Comparison of ENCODE assay signal across 21 cellular contexts in the genomic region with DNA sequence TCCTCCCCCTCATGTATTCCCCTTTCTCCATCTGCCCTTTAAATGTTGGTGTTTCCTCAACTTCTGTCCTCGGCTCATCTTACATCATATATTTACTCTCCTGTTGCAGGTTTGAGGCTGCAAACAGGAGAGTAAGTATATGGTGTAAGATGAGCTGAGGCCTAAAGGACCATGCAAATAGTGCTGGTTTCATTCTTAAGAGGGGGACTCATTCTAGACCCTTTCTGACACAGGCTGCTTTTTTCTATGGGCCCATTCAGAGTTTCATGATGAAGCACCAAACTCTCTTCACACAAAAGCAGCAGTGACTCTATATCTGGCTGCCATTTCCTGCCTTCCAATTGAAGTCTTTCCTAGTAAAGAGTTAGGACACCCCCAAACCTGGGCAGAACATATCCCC.
DNase-seq lines count a peak whose midpoint lies in the region; TF ChIP-seq lines count a peak whose summit lies in the region.
"Had no signal": no experiment of that assay in that cellular context is flagged by ENCODE, and none has a peak within 500 bp of the region (broad histone marks: within the 10 kb centered on the region; RNA-seq: fewer than 3 reads in every experiment).

No MANE protein-coding gene starts in this region.

- H4K20me1 ChIP-seq in H9 (ENCODE audit: control insufficient read depth, insufficient read depth, insufficient read length): no peaks in the 10 kb centered on the region

- H3K56ac ChIP-seq in H9 (ENCODE audit: insufficient read length, low read depth, low read length): no peak overlapping the region

- DNase-seq in DMS53 treated with DMSO at 0.1 percent for 48 hours (lab: John Stamatoyannopoulos, UW; ENCODE audit: unreplicated experiment) (peak; percentile 86), H9 (no peak), NCI-H2171 (lab: John Stamatoyannopoulos, UW) (peak; percentile 77), glutamatergic neuron (no peak), germinal center (ENCODE audit: low spot score) (no peak), cortex of kidney (lab: John Stamatoyannopoulos, UW) (no peak), NCI-H1417 treated with DMSO at 0.1 percent for 48 hours (lab: John Stamatoyannopoulos, UW) (no peak), SHP77 (lab: John Stamatoyannopoulos, UW) (no peak)
- DNase-seq: activated CD8-positive, alpha-beta T cell treated with anti-CD3 and anti-CD28 coated beads, Interleukin-2, amount 10 ng/mL, durations not matched to agents 7 days and 5 days; activated effector memory CD4-positive, alpha-beta T cell treated with Interleukin-2 at 50 U/mL for 16 hours; AML-193; Caco-2; GF-D8; Kasumi-1; NCI-H1436; NCI-H526 treated with DMSO at 0.1 percent for 48 hours; stimulated activated CD4-positive, alpha-beta T cell treated with anti-CD3 and anti-CD28 coated beads, Interleukin-4, amount 100 ng/mL, for 24 hours; stimulated activated CD8-positive, alpha-beta memory T cell treated with anti-CD3 and anti-CD28 coated beads, Interleukin-4, amount 100 ng/mL, for 48 hours; SW 1271; testis had no signal

- no peak overlapping the region for H3K23ac ChIP-seq in H9 (ENCODE audit: insufficient read length, low read depth, low read length)

- H2BK12ac ChIP-seq in H9 (ENCODE audit: insufficient read length, low read depth, low read length): no peak overlapping the region

- H3K36me3 Mint-ChIP-seq in H9 (ENCODE audit: insufficient read depth in 1 of 3, low read depth in 3 of 3) (peaks cover 0 to 10% (median 4%) of the 10 kb centered on the region in 3 experiments; a peak in 5 of 7 replicates), glutamatergic neuron (ENCODE audit: unreplicated experiment) (peaks cover 5% of the 10 kb centered on the region)

- H3K27ac Mint-ChIP-seq in H9: peak overlapping the region in 1 of 3 experiments; percentile 5; a peak in 2 of 7 replicates
- H3K27ac Mint-ChIP-seq in glutamatergic neuron (ENCODE audit: unreplicated experiment): peak overlapping the region; percentile 20
- H3K27ac Mint-ChIP-seq: activated CD8-positive, alpha-beta T cell treated with anti-CD3 and anti-CD28 coated beads, Interleukin-2, amount 10 ng/mL, durations not matched to agents 7 days and 5 days had no signal

- H3K4me3 Mint-ChIP-seq in H9: no peak overlapping the region
- no peak overlapping the region for H3K4me3 Mint-ChIP-seq in glutamatergic neuron (ENCODE audit: unreplicated experiment)
- H3K4me3 Mint-ChIP-seq: activated CD8-positive, alpha-beta T cell treated with anti-CD3 and anti-CD28 coated beads, Interleukin-2, amount 10 ng/mL, durations not matched to agents 7 days and 5 days had no signal

- no peak overlapping the region for H3K14ac ChIP-seq in H9 (ENCODE audit: insufficient read depth, low read length)

- WGBS in H9 (ENCODE audit: extremely low coverage, insufficient read length, low lambda C conversion rate): no CpG with 5 or more reads among the region's 1 CpG

- H2AFZ ChIP-seq in H9 (ENCODE audit: low read length): no peak overlapping the region
- H2AFZ ChIP-seq: parathyroid adenoma had no signal

- H3K27ac ChIP-seq in H9 (ENCODE audit: insufficient read length, low read depth, low read length): no peak overlapping the region
- H3K27ac ChIP-seq: parathyroid adenoma, testis had no signal

- no peak overlapping the region for H3K18ac ChIP-seq in H9 (ENCODE audit: insufficient read length, low read depth, low read length)

- peak overlapping the region; percentile 40 for H3K4me2 ChIP-seq in H9 (ENCODE audit: insufficient read depth, insufficient read length, low read length)

- H3K9me3 Mint-ChIP-seq in H9: peaks cover 7% of the 10 kb centered on the region in 2 experiments; a peak in 4 of 5 replicates
- no peaks in the 10 kb centered on the region for H3K9me3 Mint-ChIP-seq in glutamatergic neuron (ENCODE audit: unreplicated experiment)

- peaks cover 50% of the 10 kb centered on the region in 2 experiments for H3K4me1 Mint-ChIP-seq in H9
- H3K4me1 Mint-ChIP-seq in glutamatergic neuron (ENCODE audit: low read depth, unreplicated experiment): peaks cover 40% of the 10 kb centered on the region

- H3K4me1 ChIP-seq in H9 (ENCODE audit: insufficient read depth, low read length): peaks cover 8% of the 10 kb centered on the region; the same call in 1 of the 2 replicates

- no peak overlapping the region for H2AK5ac ChIP-seq in H9 (ENCODE audit: insufficient read length, low read length)

- no peak overlapping the region for H2BK15ac ChIP-seq in H9 (ENCODE audit: low read depth, low read length)

- no peak overlapping the region for H4K91ac ChIP-seq in H9 (ENCODE audit: insufficient read length, low read depth, low read length)

- H3T11ph ChIP-seq in H9 (ENCODE audit: low read length): no peak overlapping the region

- no peaks in the 10 kb centered on the region; the same call in 1 of the 2 replicates for H3K27me3 ChIP-seq in H9 (ENCODE audit: insufficient read depth, low read length)
- H3K27me3 ChIP-seq: testis had no signal

- no peak overlapping the region for H3K4ac ChIP-seq in H9 (ENCODE audit: low read depth, low read length)

- no peak overlapping the region for H2BK20ac ChIP-seq in H9 (ENCODE audit: low read depth, low read length, poor library complexity, severe bottlenecking)

- no peaks in the 10 kb centered on the region for H3K79me1 ChIP-seq in H9 (ENCODE audit: insufficient read depth, low read depth, low read length, poor library complexity, severe bottlenecking)

- no peak overlapping the region for H2BK5ac ChIP-seq in H9 (ENCODE audit: insufficient read length, low read length)

- TF ChIP-seq CTCF in H9 (conservative IDR thresholded peaks at IDR 0.05) (no peak), glutamatergic neuron (IDR thresholded peaks at IDR 0.05; ENCODE audit: partially characterized antibody, unreplicated experiment) (no peak)

- H4K5ac ChIP-seq in H9 (ENCODE audit: insufficient read length, low read depth, low read length): no peak overlapping the region

- no peak overlapping the region for H3K9ac ChIP-seq in H9 (ENCODE audit: extremely low read depth, insufficient read length, low read length)
- H3K9ac ChIP-seq: parathyroid adenoma had no signal

- H3K9me3 ChIP-seq in H9 (ENCODE audit: control insufficient read depth, low read depth, low read length): no peaks in the 10 kb centered on the region
- H3K9me3 ChIP-seq: testis had no signal

- no peak overlapping the region for H2BK120ac ChIP-seq in H9 (ENCODE audit: low read depth, low read length, poor library complexity, severe bottlenecking)

- no peaks in the 10 kb centered on the region for H3K23me2 ChIP-seq in H9 (ENCODE audit: insufficient read length, low read depth, low read length, poor library complexity, severe bottlenecking)

- no peaks in the 10 kb centered on the region; the same call in 1 of the 2 replicates for H3K79me2 ChIP-seq in H9 (ENCODE audit: insufficient read depth, low read length)
- H3K79me2 ChIP-seq: parathyroid adenoma had no signal

- H3K27me3 Mint-ChIP-seq in H9 (ENCODE audit: low read depth): peaks cover 6% of the 10 kb centered on the region
- peaks cover 3% of the 10 kb centered on the region for H3K27me3 Mint-ChIP-seq in glutamatergic neuron (ENCODE audit: unreplicated experiment)

- no peak overlapping the region for H4K8ac ChIP-seq in H9 (replicated peaks; ENCODE audit: insufficient read length, low read depth, low read length)

Comparison
In these comparisons a context has a peak if more than half of its experiments do, and no peak if none do; other contexts are left out.
1. DNase-seq: peak in DMS53 treated with DMSO at 0.1 percent for 48 hours (single experiment) and NCI-H2171 (single experiment); none in H9 (single experiment), glutamatergic neuron (single experiment), germinal center (single experiment), cortex of kidney (single experiment), NCI-H1417 treated with DMSO at 0.1 percent for 48 hours (single experiment) and SHP77 (0 of 2).